Comparison of ENCODE assay signal across 17 cellular contexts in the genomic region with DNA sequence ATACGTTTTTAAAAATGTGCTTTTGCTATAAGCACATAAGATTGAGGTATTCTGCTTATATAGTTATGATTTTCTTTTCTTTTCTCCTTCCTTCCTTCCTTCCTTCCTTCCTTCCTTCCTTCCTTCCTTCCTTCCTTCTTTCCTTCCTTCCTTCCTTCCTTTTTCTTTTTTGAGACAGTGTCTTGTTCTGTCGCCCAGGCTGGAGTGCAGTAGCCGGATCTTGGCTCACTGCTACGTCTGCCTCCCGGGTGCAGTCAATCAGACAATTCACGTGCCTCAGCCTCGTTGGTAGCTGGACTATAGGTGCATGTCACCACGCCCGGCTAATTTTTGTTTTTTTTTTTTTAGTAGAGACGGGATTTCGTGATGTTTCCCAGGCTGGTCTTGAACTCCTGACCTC.
"Had no signal": no experiment of that assay in that cellular context is flagged by ENCODE, and none has a peak within 500 bp of the region (broad histone marks: within the 10 kb centered on the region; RNA-seq: fewer than 3 reads in every experiment).

No MANE protein-coding gene starts in this region.

- H3K36me3 Mint-ChIP-seq: activated naive CD4-positive, alpha-beta T cell treated with anti-CD3 and anti-CD28 coated beads, Interleukin-2, amount 50 U/mL, for 72 hours; naive B cell had no signal

- H3K4me3 ChIP-seq: lung, right atrium auricular region, smooth muscle cell had no signal

- H3K36me3 ChIP-seq: brain microvascular endothelial cell, neutrophil, right atrium auricular region had no signal

- H3K4me3 Mint-ChIP-seq: activated T-cell treated with anti-CD3 and anti-CD28 coated beads, Interleukin-2, amount 50 U/mL, for 24 hours; endodermal cell; naive B cell had no signal

- H3K27ac ChIP-seq: brain microvascular endothelial cell, neutrophil, right atrium auricular region had no signal

- H3K27me3 Mint-ChIP-seq: activated T-cell treated with anti-CD3 and anti-CD28 coated beads, Interleukin-2, amount 50 U/mL, for 24 hours; naive B cell had no signal

- ATAC-seq: activated naive CD4-positive, alpha-beta T cell treated with anti-CD3 and anti-CD28 coated beads, Interleukin-2, amount 50 U/mL, for 72 hours had no signal

- DNase-seq: activated effector memory CD4-positive, alpha-beta T cell treated with anti-CD3 and anti-CD28 coated beads, Interleukin-2, amount 50 U/mL, for 16 hours; activated T-cell treated with anti-CD3 and anti-CD28 coated beads, Interleukin-2, amount 50 U/mL, for 24 hours; amniotic stem cell; brain microvascular endothelial cell; dermis blood vessel endothelial cell; endodermal cell; erythroblast; hypothalamus; kidney glomerular epithelial cell; naive B cell; posterior cingulate gyrus; stimulated activated naive CD4-positive, alpha-beta T cell treated with Interleukin-2 at 50 U/mL for 16 hours had no signal

- H3K9me3 Mint-ChIP-seq: activated naive CD4-positive, alpha-beta T cell treated with anti-CD3 and anti-CD28 coated beads, Interleukin-2, amount 50 U/mL, for 72 hours; endodermal cell; naive B cell had no signal

- H3K27ac Mint-ChIP-seq: activated naive CD4-positive, alpha-beta T cell treated with anti-CD3 and anti-CD28 coated beads, Interleukin-2, amount 50 U/mL, for 72 hours; activated T-cell treated with anti-CD3 and anti-CD28 coated beads, Interleukin-2, amount 50 U/mL, for 24 hours; endodermal cell had no signal

- H3K9me3 ChIP-seq: neutrophil, right atrium auricular region had no signal

- H3K27me3 ChIP-seq: brain microvascular endothelial cell, right atrium auricular region had no signal
